In the genomic region with DNA sequence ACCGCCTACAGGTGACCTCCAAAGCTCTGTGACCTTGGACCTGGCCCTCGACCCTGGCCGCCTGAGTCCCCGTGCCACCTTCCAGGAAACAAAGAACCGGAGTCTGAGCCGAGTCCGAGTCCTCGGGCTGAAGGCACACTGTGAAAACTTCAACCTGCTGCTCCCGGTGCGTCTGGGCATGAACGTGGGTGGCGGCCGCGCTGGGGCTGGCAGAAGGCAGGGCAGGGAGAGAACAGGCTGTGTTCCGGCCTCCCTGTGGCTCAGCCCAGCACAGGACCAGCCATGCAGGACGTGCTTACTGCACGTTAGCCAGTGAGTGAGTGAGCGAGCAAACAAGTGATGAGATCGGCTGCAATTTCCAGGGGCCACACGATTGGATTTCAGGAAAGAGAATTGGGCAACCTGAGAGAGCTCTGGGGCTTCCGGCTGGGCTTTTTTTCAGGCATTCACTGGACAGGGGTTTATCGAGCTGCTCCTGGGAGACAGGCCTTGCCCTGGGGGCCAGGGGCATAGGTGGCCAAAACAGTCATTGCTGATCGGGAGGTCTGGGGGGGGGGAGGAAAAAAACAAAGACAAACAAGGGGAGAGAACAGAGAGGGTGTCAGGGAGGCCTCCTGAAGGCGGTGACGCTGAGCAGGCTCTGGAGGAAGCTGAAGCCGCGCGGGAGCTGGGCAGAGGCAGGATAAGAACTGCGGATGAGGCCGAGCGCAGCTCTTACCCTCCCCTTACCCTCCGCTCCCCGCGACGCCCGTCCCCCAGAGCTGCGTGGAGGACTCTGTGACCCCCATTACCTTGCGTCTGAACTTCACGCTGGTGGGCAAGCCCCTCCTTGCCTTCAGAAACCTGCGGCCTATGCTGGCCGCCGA, we compare ENCODE assay signal across 18 cellular contexts. TPM values are rescaled to one million over a fixed set of nuclear protein-coding genes. Genes with fewer than 3 reads are reported as not detected.
"Had no signal": no experiment of that assay in that cellular context is flagged by ENCODE, and none has a peak within 500 bp of the region (broad histone marks: within the 10 kb centered on the region; RNA-seq: fewer than 3 reads in every experiment).

No MANE protein-coding gene starts in this region.

- H3K27me3 ChIP-seq: right lobe of liver had no signal

- H3K36me3 ChIP-seq: prostate gland, right lobe of liver, suprapubic skin had no signal

- DNase-seq: activated CD4-positive, alpha-beta T cell treated with anti-CD3 and anti-CD28 coated beads for 1 hour; activated CD4-positive, alpha-beta T cell treated with anti-CD3 and anti-CD28 coated beads, Interleukin-2, amount 50 U/mL, for 4 hours; activated naive CD4-positive, alpha-beta T cell treated with Interleukin-2 at 50 U/mL for 16 hours; head of caudate nucleus; kidney glomerular epithelial cell; right lobe of liver; T-helper 9 cell; trophoblast cell had no signal

- H3K4me1 Mint-ChIP-seq: nephron had no signal

- H3K27ac ChIP-seq: epithelial cell of prostate, prostate gland, right lobe of liver, suprapubic skin had no signal

- H3K27ac Mint-ChIP-seq: activated T-helper 17 cell treated with anti-CD3 and anti-CD28 coated beads, Interleukin-2, amount 50 U/mL, for 72 hours; nephron; stimulated activated naive CD8-positive, alpha-beta T cell treated with anti-CD3 and anti-CD28 coated beads, Interleukin-15, Interleukin-2, amounts not matched to agents 100 ng/mL and 50 ng/mL, for 24 hours had no signal

- H3K4me3 ChIP-seq: prostate gland, right lobe of liver, suprapubic skin had no signal

- H3K9me3 ChIP-seq: prostate gland, right lobe of liver, suprapubic skin had no signal

- H3K4me1 ChIP-seq: prostate gland, right lobe of liver, suprapubic skin had no signal

- H3K4me3 Mint-ChIP-seq: activated T-helper 17 cell treated with anti-CD3 and anti-CD28 coated beads, Interleukin-2, amount 50 U/mL, for 72 hours; nephron; stimulated activated naive CD8-positive, alpha-beta T cell treated with anti-CD3 and anti-CD28 coated beads, Interleukin-15, Interleukin-2, amounts not matched to agents 100 ng/mL and 50 ng/mL, for 24 hours had no signal

- H3K27me3 Mint-ChIP-seq: stimulated activated naive CD8-positive, alpha-beta T cell treated with anti-CD3 and anti-CD28 coated beads, Interleukin-15, Interleukin-2, amounts not matched to agents 100 ng/mL and 50 ng/mL, for 24 hours had no signal

- H3K9me3 Mint-ChIP-seq: activated T-helper 17 cell treated with anti-CD3 and anti-CD28 coated beads, Interleukin-2, amount 50 U/mL, for 72 hours had no signal

RNA-seq across cellular contexts. Expression of gene ITGAD, which starts 21.3 kb away (rescaled TPM):
- total RNA-seq: activated T-helper 17 cell treated with anti-CD3 and anti-CD28 coated beads, Interleukin-2, amount 50 U/mL, for 72 hours; dermis microvascular lymphatic vessel endothelial cell; frontal cortex; lower leg skin; osteoblast; prostate gland; suprapubic skin had no signal

RNA-seq across cellular contexts. Expression of gene COX6A2, which starts 56.3 kb away (rescaled TPM):
- total RNA-seq: activated T-helper 17 cell treated with anti-CD3 and anti-CD28 coated beads, Interleukin-2, amount 50 U/mL, for 72 hours; dermis microvascular lymphatic vessel endothelial cell; frontal cortex; lower leg skin; osteoblast; suprapubic skin had no signal
